ENCODE assay signal across 1 cellular context in the genomic region with DNA sequence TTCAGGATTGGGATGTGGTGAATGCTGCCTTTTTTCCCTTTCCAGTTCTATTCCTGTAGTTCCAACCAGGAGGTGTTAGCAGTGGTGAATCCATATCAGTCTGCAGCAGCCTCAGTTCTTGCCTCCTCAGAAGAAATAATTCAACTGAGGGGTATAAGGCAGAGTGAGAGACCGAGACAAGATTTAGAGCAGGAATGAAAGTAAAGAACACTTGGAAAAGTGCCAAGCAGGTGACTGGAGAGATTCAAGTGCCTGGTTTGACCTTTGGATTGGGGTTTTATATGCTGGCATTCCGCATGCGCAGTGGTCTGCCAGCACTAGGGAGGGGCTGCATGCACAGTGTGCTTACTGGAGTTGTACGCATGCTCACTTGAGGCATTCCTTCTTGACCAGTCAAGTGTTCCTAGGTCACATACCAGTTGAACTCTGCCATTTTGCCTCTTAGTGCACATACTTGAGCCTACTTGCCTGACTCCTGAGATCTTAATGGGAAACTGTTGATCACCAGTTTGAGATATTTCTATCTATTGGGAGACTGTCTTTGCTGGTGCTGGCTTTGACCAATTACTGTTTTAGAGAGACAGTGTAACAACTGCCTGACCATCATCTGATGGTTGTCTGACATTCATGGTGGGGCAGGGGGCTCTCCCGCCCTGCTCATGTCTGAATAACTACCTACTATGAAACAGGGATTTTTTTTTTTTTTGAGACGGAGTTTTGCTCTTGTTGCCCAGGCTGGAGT.
TF ChIP-seq lines count a peak whose summit lies in the region.

No MANE protein-coding gene starts in this region.

TF ChIP-seq in HEK293, 187 proteins besides CTCF, POLR2A, EP300 and RAD21 (continued from another document):
- no peak for TF ChIP-seq ZEB2 (tag by site-specific recombination; IDR thresholded peaks at IDR 0.05)
